In the genomic region with DNA sequence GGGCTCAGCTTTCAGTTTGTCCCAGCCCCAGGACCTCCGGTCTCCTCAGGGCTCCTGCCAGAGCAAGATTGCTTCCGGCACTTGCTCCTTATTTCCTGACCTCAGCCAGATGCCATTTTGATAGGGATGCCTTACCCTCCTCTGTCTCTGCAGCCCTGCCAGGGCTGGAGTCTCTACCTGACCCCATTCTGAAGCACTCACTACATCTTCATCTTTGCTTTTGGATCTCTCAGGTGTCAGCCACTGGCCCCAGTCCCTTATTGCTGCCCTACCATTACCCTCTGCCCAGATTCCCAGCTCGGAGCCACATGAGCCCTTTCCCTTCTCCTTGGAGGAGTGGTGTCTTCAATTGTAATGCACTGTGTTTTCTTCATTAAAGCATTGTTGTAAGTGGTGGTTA, we compare ENCODE assay signal across 18 cellular contexts. TPM values are rescaled to one million over a fixed set of nuclear protein-coding genes. Genes with fewer than 3 reads are reported as not detected.
DNase-seq lines count a peak whose midpoint lies in the region; ATAC-seq, FAIRE-seq and TF ChIP-seq lines count a peak whose summit lies in the region.
"Had no signal": no experiment of that assay in that cellular context is flagged by ENCODE, and none has a peak within 500 bp of the region (broad histone marks: within the 10 kb centered on the region; RNA-seq: fewer than 3 reads in every experiment).

No MANE protein-coding gene starts in this region.

- intact Hi-C loops in psoas muscle (cut with DNase I): no loop called here

- H3K27ac Mint-ChIP-seq in activated naive CD4-positive, alpha-beta T cell treated with anti-CD3 and anti-CD28 coated beads, Interleukin-2, amount 10 ng/mL, durations not matched to agents 7 days and 5 days: peak overlapping the region; percentile 43
- peak overlapping the region; percentile 34 to 96 (median 77) for H3K27ac Mint-ChIP-seq in brain
- H3K27ac Mint-ChIP-seq: CD8-positive, alpha-beta T cell had no signal

- no peak for DNase-seq in activated naive CD4-positive, alpha-beta T cell treated with anti-CD3 and anti-CD28 coated beads, Interleukin-2, amount 10 ng/mL, durations not matched to agents 7 days and 5 days
- no peak for DNase-seq in activated naive CD4-positive, alpha-beta T cell (lab: John Stamatoyannopoulos, UW)
- DNase-seq in psoas muscle: no peak
- DNase-seq in frontal cortex (ENCODE audit: low spot score in 2 of 2): no peak
- DNase-seq in OCI-M1 (lab: John Stamatoyannopoulos, UW): no peak
- DNase-seq: CD8-positive, alpha-beta T cell; DMS79; HCEC 1CT; NCI-H1092; NCI-H2081 treated with DMSO at 0.1 percent for 48 hours; NCI-H510A treated with DMSO at 0.1 percent for 48 hours; PC-9 had no signal

- H3K36me3 Mint-ChIP-seq in activated naive CD4-positive, alpha-beta T cell treated with anti-CD3 and anti-CD28 coated beads, Interleukin-2, amount 10 ng/mL, durations not matched to agents 7 days and 5 days: no peaks in the 10 kb centered on the region
- H3K36me3 Mint-ChIP-seq in brain: peaks cover under 1% of the 10 kb centered on the region
- H3K36me3 Mint-ChIP-seq: CD8-positive, alpha-beta T cell had no signal

- no peak for FAIRE-seq in frontal cortex (lab: Jason Lieb, UNC)

- no peaks in the 10 kb centered on the region for H3K4me1 Mint-ChIP-seq in activated naive CD4-positive, alpha-beta T cell treated with anti-CD3 and anti-CD28 coated beads, Interleukin-2, amount 10 ng/mL, durations not matched to agents 7 days and 5 days
- H3K4me1 Mint-ChIP-seq in brain: peaks cover 37% of the 10 kb centered on the region

- no peaks in the 10 kb centered on the region for H3K9me3 ChIP-seq in iPS-18a (ENCODE audit: control insufficient read depth, low read depth, low read length)
- H3K9me3 ChIP-seq in psoas muscle: no peaks in the 10 kb centered on the region
- H3K9me3 ChIP-seq: BLaER1 had no signal

- H3K27me3 Mint-ChIP-seq in activated naive CD4-positive, alpha-beta T cell treated with anti-CD3 and anti-CD28 coated beads, Interleukin-2, amount 10 ng/mL, durations not matched to agents 7 days and 5 days: peaks cover 28% of the 10 kb centered on the region
- H3K27me3 Mint-ChIP-seq in brain: peaks cover 69% of the 10 kb centered on the region

- ATAC-seq in psoas muscle: peak in 3 of 4 donors; percentile 26 to 66 (median 30)
- ATAC-seq in HG03108 (IDR thresholded peaks at IDR 0.05; ENCODE audit: unreplicated experiment): no peak
- ATAC-seq: CD8-positive, alpha-beta T cell had no signal

- H3K27ac ChIP-seq in iPS-18a (ENCODE audit: low read length) (no peak overlapping the region), psoas muscle (peak overlapping the region; percentile 32)
- H3K27ac ChIP-seq: 22Rv1, BLaER1, KMS-11, PC-9 had no signal

- H3K27me3 ChIP-seq in iPS-18a (ENCODE audit: control insufficient read depth, insufficient read depth, low read length) (peaks cover 80% of the 10 kb centered on the region), psoas muscle (ENCODE audit: insufficient read depth in 3 of 3, low read length in 2 of 3) (no peaks in the 10 kb centered on the region)
- H3K27me3 ChIP-seq: BLaER1 had no signal

- no peak overlapping the region for H3K4me3 Mint-ChIP-seq in activated naive CD4-positive, alpha-beta T cell treated with anti-CD3 and anti-CD28 coated beads, Interleukin-2, amount 10 ng/mL, durations not matched to agents 7 days and 5 days
- H3K4me3 Mint-ChIP-seq in brain: peak overlapping the region in 3 of 5 experiments; percentile 7 to 33 (median 9)
- H3K4me3 Mint-ChIP-seq: CD8-positive, alpha-beta T cell had no signal

- TF ChIP-seq CTCF in brain (conservative IDR thresholded peaks at IDR 0.05) (no peak), psoas muscle (IDR thresholded peaks at IDR 0.05) (no peak)

- H3K4me3 ChIP-seq in iPS-18a (ENCODE audit: low read length) (peak overlapping the region; percentile 39), psoas muscle (no peak overlapping the region)
- H3K4me3 ChIP-seq: BLaER1, PC-9 had no signal

- 24 to 71% (median 32%) methylated on average over 3 of the region's 3 CpGs for WGBS in psoas muscle, 3 donors

- H3K36me3 ChIP-seq in iPS-18a (ENCODE audit: control insufficient read depth, low read depth, low read length) (no peaks in the 10 kb centered on the region), psoas muscle (ENCODE audit: insufficient read depth in 1 of 2, low read depth in 1 of 2) (no peaks in the 10 kb centered on the region)
- H3K36me3 ChIP-seq: BLaER1 had no signal

- CTCF ChIA-PET in activated naive CD4-positive, alpha-beta T cell treated with anti-CD3 and anti-CD28 coated beads, Interleukin-2, amount 10 ng/mL, durations not matched to agents 7 days and 5 days (lab: Charles Lee): no interaction called here

- peak overlapping the region; percentile 41 for H3K9ac ChIP-seq in iPS-18a (ENCODE audit: low read length)
- H3K9ac ChIP-seq: BLaER1, KMS-11 had no signal

- no peaks in the 10 kb centered on the region for H3K9me3 Mint-ChIP-seq in activated naive CD4-positive, alpha-beta T cell treated with anti-CD3 and anti-CD28 coated beads, Interleukin-2, amount 10 ng/mL, durations not matched to agents 7 days and 5 days
- H3K9me3 Mint-ChIP-seq in brain: no peaks in the 10 kb centered on the region
- H3K9me3 Mint-ChIP-seq: CD8-positive, alpha-beta T cell had no signal

- H3K4me1 ChIP-seq in iPS-18a (ENCODE audit: control insufficient read depth, low read depth, low read length): peaks cover 21% of the 10 kb centered on the region
- H3K4me1 ChIP-seq in psoas muscle: peaks cover 44% of the 10 kb centered on the region

RNA-seq across cellular contexts. Expression of gene OSBPL6, which starts 17.1 kb away (rescaled TPM):
- polyA plus RNA-seq in brain (ENCODE audit: insufficient read depth, low read depth, low replicate concordance): 3.6 TPM
- total RNA-seq in psoas muscle: 100 to 1,000 TPM in 1 of 4 donors, 10 to 100 TPM in 3; 29.8 to 147 (median 44.4) TPM
- 10 to 100 TPM; 11.4 to 36.4 (median 18.2) TPM for polyA plus RNA-seq in psoas muscle
- total RNA-seq in frontal cortex: 11.4 TPM
